31 cellular contexts compared by ENCODE assay signal in genomic region chr3:182050932-182051331, GRCh38.
DNase-seq lines count a peak whose midpoint lies in the region; TF ChIP-seq lines count a peak whose summit lies in the region.
"Had no signal": no experiment of that assay in that cellular context is flagged by ENCODE, and none has a peak within 500 bp of the region (broad histone marks: within the 10 kb centered on the region; RNA-seq: fewer than 3 reads in every experiment).

No MANE protein-coding gene starts in this region.

- no peak overlapping the region for H3K9ac ChIP-seq in SK-N-MC (ENCODE audit: insufficient read length)
- H3K9ac ChIP-seq: BLaER1; BLaER1 treated with 17β-estradiol and CSF1 and Interleukin-3, amounts not matched to agents 10 nM and 100 nM had no signal

- H3K27ac ChIP-seq in A673 (ENCODE audit: low read depth, low read length, poor library complexity, severe bottlenecking) (peak overlapping the region; percentile 13), OCI-LY7 (ENCODE audit: low read depth, low read length, poor library complexity, severe bottlenecking) (no peak overlapping the region), SK-N-MC (no peak overlapping the region), uterus (no peak overlapping the region)
- H3K27ac ChIP-seq: 22Rv1; A549; BLaER1; BLaER1 treated with 17β-estradiol and CSF1 and Interleukin-3, amounts not matched to agents 10 nM and 100 nM; C4-2B had no signal

- 0 out of 2 replicates have a peak overlapping the region, but pooled peaks have one; percentile 28 for H2AFZ ChIP-seq in OCI-LY7 (ENCODE audit: low read length)

- H3K9me3 ChIP-seq in A673 (ENCODE audit: low read depth, low read length, poor library complexity, severe bottlenecking) (no peaks in the 10 kb centered on the region), OCI-LY7 (ENCODE audit: low read length) (no peaks in the 10 kb centered on the region), SK-N-MC (ENCODE audit: low read depth, low read length) (no peaks in the 10 kb centered on the region), uterus (no peaks in the 10 kb centered on the region)
- H3K9me3 ChIP-seq: A549; BE2C; BLaER1; BLaER1 treated with 17β-estradiol and CSF1 and Interleukin-3, amounts not matched to agents 10 nM and 100 nM; Caco-2 had no signal

- H3K9me2 ChIP-seq in OCI-LY7 (ENCODE audit: insufficient read depth, low read length), result no peaks in the 10 kb centered on the region

- H3K4me1 ChIP-seq in A673 (ENCODE audit: insufficient read depth, low read length, poor library complexity, severe bottlenecking), result peaks cover 15% of the 10 kb centered on the region
- H3K4me1 ChIP-seq in OCI-LY7 (ENCODE audit: insufficient read depth, low read length, poor library complexity, severe bottlenecking), result no peaks in the 10 kb centered on the region
- H3K4me1 ChIP-seq in uterus, result no peaks in the 10 kb centered on the region
- H3K4me1 ChIP-seq: A549, BE2C had no signal

- H3K4me2 ChIP-seq in OCI-LY7 (ENCODE audit: low read length), result no peak overlapping the region
- H3K4me2 ChIP-seq: A549; BLaER1; BLaER1 treated with 17β-estradiol and CSF1 and Interleukin-3, amounts not matched to agents 10 nM and 100 nM had no signal

- TF ChIP-seq POLR2A in uterus (IDR thresholded peaks at IDR 0.05), result no peak

- intact Hi-C loops in A673 (cut with micrococcal nuclease; ENCODE audit: unreplicated experiment) (no loop called here), OCI-LY7 (cut with micrococcal nuclease; ENCODE audit: unreplicated experiment) (no loop called here), uterus (cut with DNase I; ENCODE audit: low total_unique reads) (no loop called here)

- no TSS peak for BruUV-seq in A673 (replicated peaks; lab: Mats Ljungman, UMichigan)
- BruUV-seq in OCI-LY7 (replicated peaks; lab: Mats Ljungman, UMichigan), result no TSS peak

- CTCF ChIA-PET in A673 (lab: Charles Lee), result no interaction called here
- CTCF ChIA-PET in OCI-LY7 (lab: Charles Lee; ENCODE audit: unreplicated experiment), result no interaction called here

- no peaks in the 10 kb centered on the region for H4K20me1 ChIP-seq in OCI-LY7 (ENCODE audit: insufficient read depth, low read length)
- H4K20me1 ChIP-seq: BLaER1; BLaER1 treated with 17β-estradiol and CSF1 and Interleukin-3, amounts not matched to agents 10 nM and 100 nM had no signal

- TF ChIP-seq CTCF in A673 (conservative IDR thresholded peaks at IDR 0.05; ENCODE audit: low read depth, low read length) (no peak), OCI-LY7 (conservative IDR thresholded peaks at IDR 0.05; ENCODE audit: low read length) (no peak), uterus (IDR thresholded peaks at IDR 0.05) (no peak)

- H3K79me2 ChIP-seq in OCI-LY7 (ENCODE audit: insufficient read depth, low read depth, low read length), result no peaks in the 10 kb centered on the region

- DNase-seq in A673 (ENCODE audit: low spot score), result peak; percentile 62
- no peak for DNase-seq in OCI-LY7 (ENCODE audit: low spot score)
- peak; percentile 77 for DNase-seq in SK-N-MC (ENCODE audit: low read depth, low spot score)
- no peak for DNase-seq in activated CD8-positive, alpha-beta memory T cell treated with anti-CD3 and anti-CD28 coated beads for 24 hours
- no peak for DNase-seq in HUDEP-2 (lab: John Stamatoyannopoulos, UW; ENCODE audit: unreplicated experiment in 76 of 76)
- DNase-seq in uterus, result no peak
- DNase-seq: 8988T; ACHN; AML-193; BE2C; C1 segment of cervical spinal cord; Caco-2; Calu3; CD4-positive, alpha-beta memory T cell; CD4-positive, alpha-beta T cell; CD4-positive, CD25-positive, alpha-beta regulatory T cell; CD8-positive, alpha-beta memory T cell; CD8-positive, alpha-beta T cell; COR-L47; DMS 273 treated with DMSO at 0.1 percent for 48 hours; DMS153; DMS53; DMS79; DMS79 treated with DMSO at 0.1 percent for 48 hours; DND-41; EL had no signal

- H3K36me3 ChIP-seq in A673 (ENCODE audit: insufficient read depth, low read length, poor library complexity, severe bottlenecking) (no peaks in the 10 kb centered on the region), OCI-LY7 (ENCODE audit: insufficient read depth, low read length) (no peaks in the 10 kb centered on the region), SK-N-MC (ENCODE audit: insufficient read depth, low read length) (no peaks in the 10 kb centered on the region), uterus (no peaks in the 10 kb centered on the region)
- H3K36me3 ChIP-seq: BE2C; BLaER1; BLaER1 treated with 17β-estradiol and CSF1 and Interleukin-3, amounts not matched to agents 10 nM and 100 nM had no signal

- H3K4me3 ChIP-seq in A673 (ENCODE audit: low read depth, low read length, poor library complexity, severe bottlenecking), result no peak overlapping the region
- no peak overlapping the region for H3K4me3 ChIP-seq in OCI-LY7 (ENCODE audit: low read depth, low read length, poor library complexity, severe bottlenecking)
- peak overlapping the region; percentile 16; the same call in 1 of the 2 replicates for H3K4me3 ChIP-seq in SK-N-MC
- H3K4me3 ChIP-seq in uterus, result no peak overlapping the region
- H3K4me3 ChIP-seq: A549; BLaER1; BLaER1 treated with 17β-estradiol and CSF1 and Interleukin-3, amounts not matched to agents 10 nM and 100 nM had no signal

- POLR2A ChIA-PET in A673 (lab: Charles Lee; ENCODE audit: low non-redundant PET), result no interaction called here
- POLR2A ChIA-PET in OCI-LY7 (lab: Charles Lee), result interaction anchor here (0.6 to 0.7 kb wide), 3 partner anchors 711 to 1811 kb away, joined by 3 to 5 read pairs (median 3); no protein-coding TSS in a partner anchor

- H3K27me3 ChIP-seq in A673 (replicated peaks; ENCODE audit: insufficient read depth, low read depth, low read length, poor library complexity) (no peaks in the 10 kb centered on the region), uterus (no peaks in the 10 kb centered on the region)
- H3K27me3 ChIP-seq: BE2C; BLaER1; BLaER1 treated with 17β-estradiol and CSF1 and Interleukin-3, amounts not matched to agents 10 nM and 100 nM had no signal

Comparison
In these comparisons a context has a peak if more than half of its experiments do, and no peak if none do; other contexts are left out.
1. DNase-seq: peak in A673 (single experiment) and SK-N-MC (single experiment); none in OCI-LY7 (single experiment), activated CD8-positive, alpha-beta memory T cell treated with anti-CD3 and anti-CD28 coated beads for 24 hours (single experiment), HUDEP-2 (0 of 76) and uterus (0 of 2).